13 cellular contexts compared by ENCODE assay signal in genomic region chr1:238409947-238410346, GRCh38.
DNase-seq lines count a peak whose midpoint lies in the region; ATAC-seq and TF ChIP-seq lines count a peak whose summit lies in the region.
"Had no signal": no experiment of that assay in that cellular context is flagged by ENCODE, and none has a peak within 500 bp of the region (broad histone marks: within the 10 kb centered on the region; RNA-seq: fewer than 3 reads in every experiment).

No MANE protein-coding gene starts in this region.

- no peak overlapping the region for H3K4me3 ChIP-seq in adipocyte (ENCODE audit: low read length)

- peaks cover 14% of the 10 kb centered on the region for H3K4me1 ChIP-seq in adipocyte (ENCODE audit: control insufficient read depth, insufficient read depth, low read length)
- H3K4me1 ChIP-seq: Caco-2 had no signal

- no peak for TF ChIP-seq CTCF in RWPE1 (conservative IDR thresholded peaks at IDR 0.05; ENCODE audit: low read depth)

- DNase-seq in Right ventricle myocardium inferior (ENCODE audit: missing footprints) (no peak), cardiac septum (ENCODE audit: low spot score) (no peak), adipocyte (ENCODE audit: low read depth) (peak; percentile 69), fibroblast of the conjunctiva (ENCODE audit: low read depth) (peak; percentile 55), smooth muscle cell of the brain vasculature (ENCODE audit: low read depth, low spot score) (peak; percentile 24), RWPE1 (ENCODE audit: low spot score) (no peak)
- DNase-seq: activated CD4-positive, CD25-positive, alpha-beta regulatory T cell; activated naive CD4-positive, alpha-beta T cell treated with anti-CD3 and anti-CD28 coated beads, Interleukin-2, amount 10 ng/mL, durations not matched to agents 7 days and 5 days; Caco-2; NCI-H2227 treated with DMSO at 0.1 percent for 48 hours; stimulated activated CD4-positive, alpha-beta T cell treated with anti-CD3 and anti-CD28 coated beads, Interleukin-12 subunit alpha, Interleukin-12 subunit beta, amount 100 ng/mL, for 4 hours had no signal

- no peak overlapping the region for H3K9ac ChIP-seq in adipocyte (ENCODE audit: low read length)

- H3K9me3 ChIP-seq in adipocyte (ENCODE audit: control insufficient read depth, low read length) = no peaks in the 10 kb centered on the region
- H3K9me3 ChIP-seq: Caco-2 had no signal

- H3K27ac ChIP-seq in RWPE1 = no peak overlapping the region

- intact Hi-C loops in Right ventricle myocardium inferior (cut with DNase I) (no loop called here), cardiac septum (cut with DNase I) (no loop called here)

- no peaks in the 10 kb centered on the region for H3K36me3 ChIP-seq in adipocyte (ENCODE audit: control insufficient read depth, insufficient read depth, low read length, severe bottlenecking)

- no peaks in the 10 kb centered on the region for H3K27me3 ChIP-seq in adipocyte (replicated peaks; ENCODE audit: control insufficient read depth, insufficient read depth, low read length)

- ATAC-seq in Right ventricle myocardium inferior = peak; percentile 79
- no peak for ATAC-seq in HG02642 (IDR thresholded peaks at IDR 0.05; ENCODE audit: poor library complexity, unreplicated experiment)
- no peak for ATAC-seq in GM18498 (IDR thresholded peaks at IDR 0.05; ENCODE audit: unreplicated experiment)

- CTCF ChIA-PET in RWPE1 (lab: Yijun Ruan, JAX) = interaction anchor here (0.5 kb wide), 1 partner anchor 487 kb away, joined by 3 read pairs; no protein-coding TSS in a partner anchor

- POLR2A ChIA-PET in RWPE1 (lab: Yijun Ruan, JAX; ENCODE audit: low non-redundant PET) = no interaction called here

Comparison
In these comparisons a context has a peak if more than half of its experiments do, and no peak if none do; other contexts are left out.
1. DNase-seq: peak in adipocyte (single experiment), fibroblast of the conjunctiva (single experiment) and smooth muscle cell of the brain vasculature (single experiment); none in Right ventricle myocardium inferior (single experiment), cardiac septum (single experiment) and RWPE1 (single experiment).